ENCODE assay signal across 8 cellular contexts in the genomic region with DNA sequence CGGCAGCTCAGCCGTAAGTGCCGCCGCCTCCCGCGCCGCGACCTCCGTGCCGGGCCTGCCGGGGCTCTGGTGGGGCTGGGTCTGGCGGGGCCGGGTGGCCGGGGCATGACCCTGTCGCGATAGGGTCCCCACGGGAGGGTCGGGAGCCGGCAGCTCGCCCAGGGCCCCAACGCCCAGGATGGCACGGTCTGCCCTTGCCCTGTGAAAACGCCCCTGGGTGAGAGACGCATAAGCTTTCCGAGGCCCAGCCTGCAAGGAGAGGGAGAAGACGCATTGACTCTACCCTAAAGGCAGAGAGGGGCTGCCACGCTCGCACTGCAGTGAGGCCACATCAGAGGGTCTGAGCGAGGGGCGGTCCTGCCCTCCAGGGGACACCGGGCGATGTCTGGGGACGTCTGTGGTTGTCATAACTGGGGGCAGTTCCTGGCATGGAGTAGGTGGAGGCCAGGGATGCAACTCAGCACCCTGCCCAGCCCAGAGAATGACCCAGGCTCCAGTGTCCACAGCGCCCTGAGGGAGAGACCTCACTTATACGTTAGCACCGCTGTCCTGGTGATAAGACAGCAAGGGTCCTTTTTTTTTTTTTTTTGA. TPM values are rescaled to one million over a fixed set of nuclear protein-coding genes. Genes with fewer than 3 reads are reported as not detected.
DNase-seq lines count a peak whose midpoint lies in the region; ATAC-seq and TF ChIP-seq lines count a peak whose summit lies in the region.

No MANE protein-coding gene starts in this region.

- no peak overlapping the region for H3K27ac Mint-ChIP-seq in activated B cell treated with CpG ODN at 0.5 μM for 24 hours
- no peak overlapping the region for H3K27ac Mint-ChIP-seq in glutamatergic neuron (ENCODE audit: unreplicated experiment)

- H3K27me3 Mint-ChIP-seq in activated B cell treated with CpG ODN at 0.5 μM for 24 hours (no peaks in the 10 kb centered on the region), glutamatergic neuron (ENCODE audit: unreplicated experiment) (no peaks in the 10 kb centered on the region)

- H3K4me3 Mint-ChIP-seq in activated B cell treated with CpG ODN at 0.5 μM for 24 hours (peak overlapping the region; percentile 83), glutamatergic neuron (ENCODE audit: unreplicated experiment) (peak overlapping the region; percentile 91)

- peak overlapping the region; percentile 75 for H3K4me3 ChIP-seq in rectal smooth muscle tissue (ENCODE audit: low read length)

- peak; percentile 4 for ATAC-seq in HG02981 (IDR thresholded peaks at IDR 0.05; ENCODE audit: unreplicated experiment)
- ATAC-seq in activated B cell treated with CpG ODN at 0.5 μM for 24 hours (ENCODE audit: low read depth) = no peak

- no peaks in the 10 kb centered on the region for H3K27me3 ChIP-seq in rectal smooth muscle tissue (ENCODE audit: control insufficient read depth, insufficient read depth, low read length)

- DNase-seq in DMS 273 (lab: John Stamatoyannopoulos, UW; ENCODE audit: unreplicated experiment) = peak; percentile 55
- DNase-seq in DMS 273 treated with DMSO at 0.1 percent for 48 hours (lab: John Stamatoyannopoulos, UW) = no peak
- DNase-seq in activated B cell treated with CpG ODN at 0.5 μM for 24 hours = no peak
- peak; percentile 49 for DNase-seq in glutamatergic neuron
- no peak for DNase-seq in NCI-H1436 treated with DMSO at 0.1 percent for 48 hours (lab: John Stamatoyannopoulos, UW)
- no peak for DNase-seq in LoVo (ENCODE audit: low spot score)

- H3K9ac ChIP-seq in rectal smooth muscle tissue (ENCODE audit: low read length) = no peak overlapping the region

- peaks cover 3% of the 10 kb centered on the region for H3K36me3 Mint-ChIP-seq in activated B cell treated with CpG ODN at 0.5 μM for 24 hours (ENCODE audit: low read depth)
- H3K36me3 Mint-ChIP-seq in glutamatergic neuron (ENCODE audit: unreplicated experiment) = peaks cover 6% of the 10 kb centered on the region

- H3K27ac ChIP-seq in rectal smooth muscle tissue (ENCODE audit: low read depth, low read length) = no peak overlapping the region

- CTCF ChIA-PET in activated B cell treated with CpG ODN at 0.5 μM for 24 hours (lab: Charles Lee) = interaction anchor here (1.1 kb wide), 1 partner anchor 21 kb away, joined by 3 read pairs; a partner anchor contains a TSS

- H3K4me1 Mint-ChIP-seq in activated B cell treated with CpG ODN at 0.5 μM for 24 hours = peaks cover 14% of the 10 kb centered on the region
- no peaks in the 10 kb centered on the region for H3K4me1 Mint-ChIP-seq in glutamatergic neuron (ENCODE audit: low read depth, unreplicated experiment)

- TF ChIP-seq CTCF in activated B cell treated with CpG ODN at 0.5 μM for 24 hours (IDR thresholded peaks at IDR 0.05) (no peak), glutamatergic neuron (IDR thresholded peaks at IDR 0.05; ENCODE audit: partially characterized antibody, unreplicated experiment) (no peak)

- POLR2A ChIA-PET in activated B cell treated with CpG ODN at 0.5 μM for 24 hours (lab: Charles Lee) = interaction anchor here (0.6 to 2.5 kb wide), 6 partner anchors 9 to 172 kb away, joined by 3 to 14 read pairs (median 4); a partner anchor contains a TSS

- no peaks in the 10 kb centered on the region for H3K4me1 ChIP-seq in rectal smooth muscle tissue (ENCODE audit: control insufficient read depth, insufficient read depth, low read length)

- H3K9me3 Mint-ChIP-seq in activated B cell treated with CpG ODN at 0.5 μM for 24 hours = no peaks in the 10 kb centered on the region
- H3K9me3 Mint-ChIP-seq in glutamatergic neuron (ENCODE audit: unreplicated experiment) = peaks cover 8% of the 10 kb centered on the region

- intact Hi-C loops in activated B cell treated with CpG ODN at 0.5 μM for 24 hours (cut with micrococcal nuclease) = no loop called here

- no peaks in the 10 kb centered on the region for H3K36me3 ChIP-seq in rectal smooth muscle tissue (ENCODE audit: control insufficient read depth, insufficient read depth, low read length)

RNA-seq across cellular contexts. Expression of a gene that starts 0.5 kb away (rescaled TPM):
- total RNA-seq in activated B cell treated with CpG ODN at 0.5 μM for 24 hours (2.7 and 3.1 TPM in 2 replicates), glutamatergic neuron (ENCODE audit: unreplicated experiment) (5.8 TPM)

RNA-seq across cellular contexts. Expression of a gene that starts 21.1 kb away (rescaled TPM):
- total RNA-seq in activated B cell treated with CpG ODN at 0.5 μM for 24 hours = 7.4 and 8.4 TPM in 2 replicates
- 8.4 TPM for total RNA-seq in glutamatergic neuron (ENCODE audit: unreplicated experiment)

RNA-seq across cellular contexts. Expression of a gene that starts 34.9 kb away (rescaled TPM):
- 101 and 104 TPM in 2 replicates for total RNA-seq in activated B cell treated with CpG ODN at 0.5 μM for 24 hours
- 64.0 TPM for total RNA-seq in glutamatergic neuron (ENCODE audit: unreplicated experiment)

RNA-seq across cellular contexts. Expression of a gene that starts 37.1 kb away (rescaled TPM):
- 45.6 and 47.3 TPM in 2 replicates for total RNA-seq in activated B cell treated with CpG ODN at 0.5 μM for 24 hours
- total RNA-seq in glutamatergic neuron (ENCODE audit: unreplicated experiment) = 90.6 TPM

RNA-seq across cellular contexts. Expression of a gene that starts 46.9 kb away (rescaled TPM):
- total RNA-seq in activated B cell treated with CpG ODN at 0.5 μM for 24 hours = not detected in 2 replicates
- not detected for total RNA-seq in glutamatergic neuron (ENCODE audit: unreplicated experiment)

Comparison
In these comparisons a context has a peak if more than half of its experiments do, and no peak if none do; other contexts are left out.
1. DNase-seq: peak in DMS 273 (single experiment) and glutamatergic neuron (single experiment); none in DMS 273 treated with DMSO at 0.1 percent for 48 hours (single experiment), activated B cell treated with CpG ODN at 0.5 μM for 24 hours (single experiment), NCI-H1436 treated with DMSO at 0.1 percent for 48 hours (single experiment) and LoVo (single experiment).